ENCODE assay signal across 1 cellular context in the genomic region with DNA sequence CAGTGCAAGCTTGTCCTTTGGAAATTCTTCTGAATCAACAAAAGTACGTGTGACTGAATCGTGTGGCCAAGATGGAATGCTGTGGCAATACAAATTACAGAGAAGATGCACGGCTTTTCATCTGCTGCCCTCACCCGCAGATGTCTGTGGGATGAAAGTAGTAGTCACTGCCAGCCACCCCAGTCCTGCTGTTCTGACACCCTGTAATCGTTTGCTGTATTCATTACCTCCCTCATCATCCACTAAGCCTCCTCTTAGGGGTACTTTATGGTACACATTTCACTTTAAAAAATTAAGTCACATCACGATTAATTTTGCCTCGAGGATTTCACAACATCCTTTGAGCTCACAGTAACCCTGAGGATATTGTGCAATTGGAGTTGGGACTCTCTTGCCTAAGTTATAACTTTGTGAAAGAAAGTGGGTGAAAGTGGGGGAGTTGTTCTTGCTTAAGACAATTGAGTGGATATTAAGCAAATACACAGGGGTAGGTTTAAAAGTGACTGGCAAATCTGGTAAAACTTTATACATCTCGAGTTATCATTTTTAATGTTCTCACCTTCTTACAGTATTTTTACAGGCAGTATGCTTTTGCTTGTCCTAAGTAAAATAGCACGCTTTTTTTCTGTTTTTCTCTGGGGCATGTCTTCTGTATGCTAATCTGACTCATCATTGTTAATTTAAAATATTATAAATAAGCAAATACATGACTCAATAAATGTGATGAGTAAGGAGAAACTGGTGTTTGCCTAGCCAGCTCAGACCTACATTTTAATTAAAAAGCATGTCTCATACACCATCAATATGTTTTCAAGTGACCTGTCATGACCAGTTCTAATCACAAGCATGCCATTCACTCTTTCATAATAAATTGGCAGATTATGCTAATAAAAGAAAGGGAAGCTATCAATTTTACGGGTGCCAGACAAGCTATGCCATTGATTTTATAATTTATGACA.
A peak's percentile ranks its signal among the peaks of the same experiment; 100 is the strongest.
TF ChIP-seq lines count a peak whose summit lies in the region.

No MANE protein-coding gene starts in this region.

TF ChIP-seq in A549, 52 proteins besides CTCF, POLR2A, EP300 and RAD21 (continued from another document):
- TF ChIP-seq, protein P1, sequence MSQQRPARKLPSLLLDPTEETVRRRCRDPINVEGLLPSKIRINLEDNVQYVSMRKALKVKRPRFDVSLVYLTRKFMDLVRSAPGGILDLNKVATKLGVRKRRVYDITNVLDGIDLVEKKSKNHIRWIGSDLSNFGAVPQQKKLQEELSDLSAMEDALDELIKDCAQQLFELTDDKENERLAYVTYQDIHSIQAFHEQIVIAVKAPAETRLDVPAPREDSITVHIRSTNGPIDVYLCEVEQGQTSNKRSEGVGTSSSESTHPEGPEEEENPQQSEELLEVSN (IDR thresholded peaks at IDR 0.05; ENCODE audit: borderline replicate concordance, low read depth), result no peak
- TF ChIP-seq ZC3H11A (IDR thresholded peaks at IDR 0.05) (no peak), JUNB (IDR thresholded peaks at IDR 0.05) (peak; percentile 97), REST (IDR thresholded peaks at IDR 0.05) (no peak), KDM5A (IDR thresholded peaks at IDR 0.05) (no peak), PHF8 (IDR thresholded peaks at IDR 0.05; ENCODE audit: borderline replicate concordance, low read depth) (no peak), CEBPB (IDR thresholded peaks at IDR 0.05) (peak; percentile 100), ELK1 (IDR thresholded peaks at IDR 0.05; ENCODE audit: low read depth, low read length) (no peak), PBX3 (IDR thresholded peaks at IDR 0.05) (peak; percentile 61), RCOR1 (IDR thresholded peaks at IDR 0.05; ENCODE audit: low read depth, low read length) (no peak), ZNF302 (CRISPR knock-in tag; IDR thresholded peaks at IDR 0.05) (no peak), HOXA7 (CRISPR knock-in tag; IDR thresholded peaks at IDR 0.05) (no peak), TP53 (CRISPR knock-in tag; IDR thresholded peaks at IDR 0.05) (no peak), FOSL2 (IDR thresholded peaks at IDR 0.05) (peak; percentile 89), FOSL2 (CRISPR knock-in tag; IDR thresholded peaks at IDR 0.05) (peak; percentile 97), EHF (CRISPR knock-in tag; IDR thresholded peaks at IDR 0.05) (no peak), SREBF2 (IDR thresholded peaks at IDR 0.05) (no peak), HOXB5 (CRISPR knock-in tag; IDR thresholded peaks at IDR 0.05) (0 out of 2 replicates have a peak, but pooled peaks have one; percentile 14), HEYL (CRISPR knock-in tag; IDR thresholded peaks at IDR 0.05) (no peak), CHD2 (IDR thresholded peaks at IDR 0.05; ENCODE audit: low read length, partially characterized antibody) (no peak), RFX5 (IDR thresholded peaks at IDR 0.05) (no peak), GATA3 (IDR thresholded peaks at IDR 0.05; ENCODE audit: borderline replicate concordance) (peak; percentile 91), BHLHE40 (IDR thresholded peaks at IDR 0.05; ENCODE audit: low read depth, low read length) (no peak), TFCP2L1 (CRISPR knock-in tag; IDR thresholded peaks at IDR 0.05) (no peak), CBX2 (IDR thresholded peaks at IDR 0.05; ENCODE audit: borderline replicate concordance, low read depth) (no peak), RNF2 (IDR thresholded peaks at IDR 0.05; ENCODE audit: borderline replicate concordance, low read depth) (no peak), ZSCAN20 (CRISPR knock-in tag; IDR thresholded peaks at IDR 0.05) (no peak), CBX8 (IDR thresholded peaks at IDR 0.05) (no peak), CHD4 (IDR thresholded peaks at IDR 0.05; ENCODE audit: borderline replicate concordance) (no peak), HES2 (IDR thresholded peaks at IDR 0.05) (peak; percentile 99), NFE2L2 (conservative IDR thresholded peaks at IDR 0.05; ENCODE audit: low read length) (no peak), POLR2AphosphoS2 (conservative IDR thresholded peaks at IDR 0.05; ENCODE audit: low read length) (no peak), MAFK (IDR thresholded peaks at IDR 0.05; ENCODE audit: partially characterized antibody) (peak; percentile 99), EHMT2 (IDR thresholded peaks at IDR 0.05; ENCODE audit: low read depth) (no peak), NPAS2 (CRISPR knock-in tag; IDR thresholded peaks at IDR 0.05; ENCODE audit: borderline replicate concordance) (no peak), ZFP36 (IDR thresholded peaks at IDR 0.05; ENCODE audit: borderline replicate concordance, partially characterized antibody) (peak; percentile 28), HDAC2 (IDR thresholded peaks at IDR 0.05) (no peak), ESRRA (IDR thresholded peaks at IDR 0.05; ENCODE audit: borderline replicate concordance, low read length) (no peak)
- TF ChIP-seq, protein P2, sequence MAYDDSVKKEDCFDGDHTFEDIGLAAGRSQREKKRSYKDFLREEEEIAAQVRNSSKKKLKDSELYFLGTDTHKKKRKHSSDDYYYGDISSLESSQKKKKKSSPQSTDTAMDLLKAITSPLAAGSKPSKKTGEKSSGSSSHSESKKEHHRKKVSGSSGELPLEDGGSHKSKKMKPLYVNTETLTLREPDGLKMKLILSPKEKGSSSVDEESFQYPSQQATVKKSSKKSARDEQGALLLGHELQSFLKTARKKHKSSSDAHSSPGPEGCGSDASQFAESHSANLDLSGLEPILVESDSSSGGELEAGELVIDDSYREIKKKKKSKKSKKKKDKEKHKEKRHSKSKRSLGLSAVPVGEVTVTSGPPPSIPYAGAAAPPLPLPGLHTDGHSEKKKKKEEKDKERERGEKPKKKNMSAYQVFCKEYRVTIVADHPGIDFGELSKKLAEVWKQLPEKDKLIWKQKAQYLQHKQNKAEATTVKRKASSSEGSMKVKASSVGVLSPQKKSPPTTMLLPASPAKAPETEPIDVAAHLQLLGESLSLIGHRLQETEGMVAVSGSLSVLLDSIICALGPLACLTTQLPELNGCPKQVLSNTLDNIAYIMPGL (CRISPR knock-in tag; IDR thresholded peaks at IDR 0.05; ENCODE audit: borderline replicate concordance), result no peak
- TF ChIP-seq, protein P3, sequence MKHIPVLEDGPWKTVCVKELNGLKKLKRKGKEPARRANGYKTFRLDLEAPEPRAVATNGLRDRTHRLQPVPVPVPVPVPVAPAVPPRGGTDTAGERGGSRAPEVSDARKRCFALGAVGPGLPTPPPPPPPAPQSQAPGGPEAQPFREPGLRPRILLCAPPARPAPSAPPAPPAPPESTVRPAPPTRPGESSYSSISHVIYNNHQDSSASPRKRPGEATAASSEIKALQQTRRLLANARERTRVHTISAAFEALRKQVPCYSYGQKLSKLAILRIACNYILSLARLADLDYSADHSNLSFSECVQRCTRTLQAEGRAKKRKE (CRISPR knock-in tag; IDR thresholded peaks at IDR 0.05; ENCODE audit: low read depth), result no peak
